2 cellular contexts compared by ENCODE assay signal in genomic region chr17:7885357-7886226, GRCh38.
TF ChIP-seq lines count a peak whose summit lies in the region.

No MANE protein-coding gene starts in this region.

TF ChIP-seq in GM23338, 12 proteins besides CTCF, POLR2A, EP300 and RAD21:
- TF ChIP-seq, protein P1, sequence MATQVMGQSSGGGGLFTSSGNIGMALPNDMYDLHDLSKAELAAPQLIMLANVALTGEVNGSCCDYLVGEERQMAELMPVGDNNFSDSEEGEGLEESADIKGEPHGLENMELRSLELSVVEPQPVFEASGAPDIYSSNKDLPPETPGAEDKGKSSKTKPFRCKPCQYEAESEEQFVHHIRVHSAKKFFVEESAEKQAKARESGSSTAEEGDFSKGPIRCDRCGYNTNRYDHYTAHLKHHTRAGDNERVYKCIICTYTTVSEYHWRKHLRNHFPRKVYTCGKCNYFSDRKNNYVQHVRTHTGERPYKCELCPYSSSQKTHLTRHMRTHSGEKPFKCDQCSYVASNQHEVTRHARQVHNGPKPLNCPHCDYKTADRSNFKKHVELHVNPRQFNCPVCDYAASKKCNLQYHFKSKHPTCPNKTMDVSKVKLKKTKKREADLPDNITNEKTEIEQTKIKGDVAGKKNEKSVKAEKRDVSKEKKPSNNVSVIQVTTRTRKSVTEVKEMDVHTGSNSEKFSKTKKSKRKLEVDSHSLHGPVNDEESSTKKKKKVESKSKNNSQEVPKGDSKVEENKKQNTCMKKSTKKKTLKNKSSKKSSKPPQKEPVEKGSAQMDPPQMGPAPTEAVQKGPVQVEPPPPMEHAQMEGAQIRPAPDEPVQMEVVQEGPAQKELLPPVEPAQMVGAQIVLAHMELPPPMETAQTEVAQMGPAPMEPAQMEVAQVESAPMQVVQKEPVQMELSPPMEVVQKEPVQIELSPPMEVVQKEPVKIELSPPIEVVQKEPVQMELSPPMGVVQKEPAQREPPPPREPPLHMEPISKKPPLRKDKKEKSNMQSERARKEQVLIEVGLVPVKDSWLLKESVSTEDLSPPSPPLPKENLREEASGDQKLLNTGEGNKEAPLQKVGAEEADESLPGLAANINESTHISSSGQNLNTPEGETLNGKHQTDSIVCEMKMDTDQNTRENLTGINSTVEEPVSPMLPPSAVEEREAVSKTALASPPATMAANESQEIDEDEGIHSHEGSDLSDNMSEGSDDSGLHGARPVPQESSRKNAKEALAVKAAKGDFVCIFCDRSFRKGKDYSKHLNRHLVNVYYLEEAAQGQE (IDR thresholded peaks at IDR 0.05; ENCODE audit: unreplicated experiment), result no peak
- TF ChIP-seq, protein P2, sequence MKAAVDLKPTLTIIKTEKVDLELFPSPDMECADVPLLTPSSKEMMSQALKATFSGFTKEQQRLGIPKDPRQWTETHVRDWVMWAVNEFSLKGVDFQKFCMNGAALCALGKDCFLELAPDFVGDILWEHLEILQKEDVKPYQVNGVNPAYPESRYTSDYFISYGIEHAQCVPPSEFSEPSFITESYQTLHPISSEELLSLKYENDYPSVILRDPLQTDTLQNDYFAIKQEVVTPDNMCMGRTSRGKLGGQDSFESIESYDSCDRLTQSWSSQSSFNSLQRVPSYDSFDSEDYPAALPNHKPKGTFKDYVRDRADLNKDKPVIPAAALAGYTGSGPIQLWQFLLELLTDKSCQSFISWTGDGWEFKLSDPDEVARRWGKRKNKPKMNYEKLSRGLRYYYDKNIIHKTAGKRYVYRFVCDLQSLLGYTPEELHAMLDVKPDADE (IDR thresholded peaks at IDR 0.05), result no peak
- TF ChIP-seq ZNF331 (CRISPR knock-in tag; IDR thresholded peaks at IDR 0.05; ENCODE audit: low read depth) (no peak), NANOG (IDR thresholded peaks at IDR 0.05; ENCODE audit: borderline replicate concordance) (no peak), EZH2phosphoT487 (IDR thresholded peaks at IDR 0.05; ENCODE audit: unreplicated experiment) (no peak), ZNF114 (CRISPR knock-in tag; IDR thresholded peaks at IDR 0.05) (no peak), STAT1 (IDR thresholded peaks at IDR 0.05; ENCODE audit: unreplicated experiment) (no peak), EZH2 (IDR thresholded peaks at IDR 0.05; ENCODE audit: low read depth, unreplicated experiment) (no peak), POLR2AphosphoS5 (IDR thresholded peaks at IDR 0.05; ENCODE audit: low read depth) (no peak), CREB1 (CRISPR knock-in tag; IDR thresholded peaks at IDR 0.05; ENCODE audit: low read depth) (no peak), JUNB (IDR thresholded peaks at IDR 0.05; ENCODE audit: unreplicated experiment) (no peak)
- TF ChIP-seq, protein P3, sequence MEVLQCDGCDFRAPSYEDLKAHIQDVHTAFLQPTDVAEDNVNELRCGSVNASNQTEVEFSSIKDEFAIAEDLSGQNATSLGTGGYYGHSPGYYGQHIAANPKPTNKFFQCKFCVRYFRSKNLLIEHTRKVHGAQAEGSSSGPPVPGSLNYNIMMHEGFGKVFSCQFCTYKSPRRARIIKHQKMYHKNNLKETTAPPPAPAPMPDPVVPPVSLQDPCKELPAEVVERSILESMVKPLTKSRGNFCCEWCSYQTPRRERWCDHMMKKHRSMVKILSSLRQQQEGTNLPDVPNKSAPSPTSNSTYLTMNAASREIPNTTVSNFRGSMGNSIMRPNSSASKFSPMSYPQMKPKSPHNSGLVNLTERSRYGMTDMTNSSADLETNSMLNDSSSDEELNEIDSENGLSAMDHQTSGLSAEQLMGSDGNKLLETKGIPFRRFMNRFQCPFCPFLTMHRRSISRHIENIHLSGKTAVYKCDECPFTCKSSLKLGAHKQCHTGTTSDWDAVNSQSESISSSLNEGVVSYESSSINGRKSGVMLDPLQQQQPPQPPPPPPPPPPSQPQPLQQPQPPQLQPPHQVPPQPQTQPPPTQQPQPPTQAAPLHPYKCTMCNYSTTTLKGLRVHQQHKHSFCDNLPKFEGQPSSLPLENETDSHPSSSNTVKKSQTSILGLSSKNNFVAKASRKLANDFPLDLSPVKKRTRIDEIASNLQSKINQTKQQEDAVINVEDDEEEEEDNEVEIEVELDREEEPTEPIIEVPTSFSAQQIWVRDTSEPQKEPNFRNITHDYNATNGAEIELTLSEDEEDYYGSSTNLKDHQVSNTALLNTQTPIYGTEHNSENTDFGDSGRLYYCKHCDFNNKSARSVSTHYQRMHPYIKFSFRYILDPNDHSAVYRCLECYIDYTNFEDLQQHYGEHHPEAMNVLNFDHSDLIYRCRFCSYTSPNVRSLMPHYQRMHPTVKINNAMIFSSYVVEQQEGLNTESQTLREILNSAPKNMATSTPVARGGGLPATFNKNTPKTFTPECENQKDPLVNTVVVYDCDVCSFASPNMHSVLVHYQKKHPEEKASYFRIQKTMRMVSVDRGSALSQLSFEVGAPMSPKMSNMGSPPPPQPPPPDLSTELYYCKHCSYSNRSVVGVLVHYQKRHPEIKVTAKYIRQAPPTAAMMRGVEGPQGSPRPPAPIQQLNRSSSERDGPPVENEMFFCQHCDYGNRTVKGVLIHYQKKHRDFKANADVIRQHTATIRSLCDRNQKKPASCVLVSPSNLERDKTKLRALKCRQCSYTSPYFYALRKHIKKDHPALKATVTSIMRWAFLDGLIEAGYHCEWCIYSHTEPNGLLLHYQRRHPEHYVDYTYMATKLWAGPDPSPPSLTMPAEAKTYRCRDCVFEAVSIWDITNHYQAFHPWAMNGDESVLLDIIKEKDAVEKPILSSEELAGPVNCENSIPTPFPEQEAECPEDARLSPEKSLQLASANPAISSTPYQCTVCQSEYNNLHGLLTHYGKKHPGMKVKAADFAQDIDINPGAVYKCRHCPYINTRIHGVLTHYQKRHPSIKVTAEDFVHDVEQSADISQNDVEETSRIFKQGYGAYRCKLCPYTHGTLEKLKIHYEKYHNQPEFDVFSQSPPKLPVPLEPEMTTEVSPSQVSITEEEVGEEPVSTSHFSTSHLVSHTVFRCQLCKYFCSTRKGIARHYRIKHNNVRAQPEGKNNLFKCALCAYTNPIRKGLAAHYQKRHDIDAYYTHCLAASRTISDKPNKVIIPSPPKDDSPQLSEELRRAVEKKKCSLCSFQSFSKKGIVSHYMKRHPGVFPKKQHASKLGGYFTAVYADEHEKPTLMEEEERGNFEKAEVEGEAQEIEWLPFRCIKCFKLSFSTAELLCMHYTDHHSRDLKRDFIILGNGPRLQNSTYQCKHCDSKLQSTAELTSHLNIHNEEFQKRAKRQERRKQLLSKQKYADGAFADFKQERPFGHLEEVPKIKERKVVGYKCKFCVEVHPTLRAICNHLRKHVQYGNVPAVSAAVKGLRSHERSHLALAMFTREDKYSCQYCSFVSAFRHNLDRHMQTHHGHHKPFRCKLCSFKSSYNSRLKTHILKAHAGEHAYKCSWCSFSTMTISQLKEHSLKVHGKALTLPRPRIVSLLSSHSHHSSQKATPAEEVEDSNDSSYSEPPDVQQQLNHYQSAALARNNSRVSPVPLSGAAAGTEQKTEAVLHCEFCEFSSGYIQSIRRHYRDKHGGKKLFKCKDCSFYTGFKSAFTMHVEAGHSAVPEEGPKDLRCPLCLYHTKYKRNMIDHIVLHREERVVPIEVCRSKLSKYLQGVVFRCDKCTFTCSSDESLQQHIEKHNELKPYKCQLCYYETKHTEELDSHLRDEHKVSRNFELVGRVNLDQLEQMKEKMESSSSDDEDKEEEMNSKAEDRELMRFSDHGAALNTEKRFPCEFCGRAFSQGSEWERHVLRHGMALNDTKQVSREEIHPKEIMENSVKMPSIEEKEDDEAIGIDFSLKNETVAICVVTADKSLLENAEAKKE (CRISPR knock-in tag; IDR thresholded peaks at IDR 0.05), result no peak

TF ChIP-seq in neural cell, 6 proteins besides CTCF, POLR2A, EP300 and RAD21 (continued from another document):
- peak; percentile 71 for TF ChIP-seq TAF1 (IDR thresholded peaks at IDR 0.05; ENCODE audit: low read depth)
- TF ChIP-seq MXI1 (conservative IDR thresholded peaks at IDR 0.05; ENCODE audit: poor library complexity, severe bottlenecking), result peak; percentile 67
- peak; percentile 51 for TF ChIP-seq POLR2AphosphoS5 (IDR thresholded peaks at IDR 0.05)
TF ChIP-seq in neural cell: peak in this region for 4.
